Comparison of ENCODE assay signal across 8 cellular contexts in the genomic region with DNA sequence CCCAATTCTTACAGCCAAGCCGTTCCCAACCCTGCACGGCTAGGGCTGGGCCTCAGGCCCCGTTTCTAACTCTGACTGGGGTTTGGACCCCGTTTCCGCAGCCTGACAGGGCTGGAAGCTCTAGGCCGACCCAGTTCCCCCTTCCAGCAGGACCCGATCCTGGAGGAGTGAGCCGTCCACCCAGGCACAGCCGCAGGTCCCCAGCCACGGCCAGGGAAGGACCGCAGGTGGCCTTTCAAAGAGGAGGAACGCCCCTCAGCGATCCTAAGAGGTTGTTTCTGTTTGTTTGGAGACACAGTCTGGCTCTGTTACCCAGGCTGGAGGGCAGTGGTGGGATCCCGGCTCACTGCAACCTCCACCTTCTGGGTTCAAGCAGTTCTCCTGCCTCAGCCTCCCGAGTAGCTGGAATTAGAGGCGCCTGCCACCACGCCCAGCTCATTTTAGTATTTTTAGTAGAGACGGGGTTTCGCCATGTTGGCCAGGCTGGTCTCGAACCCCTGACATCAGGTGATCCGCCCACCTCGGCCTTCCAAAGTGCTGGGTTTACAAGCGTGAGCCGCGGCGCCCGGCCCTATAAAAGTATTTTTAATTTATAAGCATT. TPM values are rescaled to one million over a fixed set of nuclear protein-coding genes. Genes with fewer than 3 reads are reported as not detected.
DNase-seq lines count a peak whose midpoint lies in the region; ATAC-seq, FAIRE-seq and TF ChIP-seq lines count a peak whose summit lies in the region.

No MANE protein-coding gene starts in this region.

- H4K20me1 ChIP-seq in HepG2 (ENCODE audit: insufficient read depth, low read length) = peaks cover 22% of the 10 kb centered on the region; the same call in 1 of the 2 replicates

- H3K36me3 Mint-ChIP-seq in activated CD4-positive, alpha-beta T cell treated with anti-CD3 and anti-CD28 coated beads, Interleukin-2, amount 10 ng/mL, durations not matched to agents 7 days and 5 days (ENCODE audit: low read depth) = peaks cover 26% of the 10 kb centered on the region
- H3K36me3 Mint-ChIP-seq in activated CD8-positive, alpha-beta T cell treated with anti-CD3 and anti-CD28 coated beads, Interleukin-2, amount 10 ng/mL, durations not matched to agents 7 days and 5 days (ENCODE audit: low read depth) = peaks cover 20% of the 10 kb centered on the region

- no peak overlapping the region for H3K4me2 ChIP-seq in HepG2 (ENCODE audit: low read depth, low read length)

- H3K4me3 ChIP-seq in HepG2 (replicated peaks in 1 of 3; ENCODE audit: insufficient read depth in 1 of 3, low read depth in 2 of 3, low read length in 3 of 3) (no peak overlapping the region), thoracic aorta (peak overlapping the region; percentile 69)

- DNase-seq in activated CD4-positive, alpha-beta T cell treated with anti-CD3 and anti-CD28 coated beads, Interleukin-2, amount 10 ng/mL, durations not matched to agents 7 days and 5 days = no peak
- DNase-seq in activated CD4-positive, alpha-beta T cell treated with anti-CD3 and anti-CD28 coated beads, Interleukin-2, amount 50 U/mL, for 1 hour = no peak
- peak; percentile 26 for DNase-seq in activated CD8-positive, alpha-beta T cell treated with anti-CD3 and anti-CD28 coated beads, Interleukin-2, amount 10 ng/mL, durations not matched to agents 7 days and 5 days
- DNase-seq in HepG2 (ENCODE audit: low spot score) (no peak), thoracic aorta (ENCODE audit: low spot score) (no peak), NCI-H82 treated with DMSO at 0.1 percent for 48 hours (lab: John Stamatoyannopoulos, UW; ENCODE audit: unreplicated experiment) (no peak), NCI-H82 (lab: John Stamatoyannopoulos, UW) (no peak)

- no peaks in the 10 kb centered on the region for H3K9me3 Mint-ChIP-seq in activated CD4-positive, alpha-beta T cell treated with anti-CD3 and anti-CD28 coated beads, Interleukin-2, amount 10 ng/mL, durations not matched to agents 7 days and 5 days
- no peaks in the 10 kb centered on the region for H3K9me3 Mint-ChIP-seq in activated CD8-positive, alpha-beta T cell treated with anti-CD3 and anti-CD28 coated beads, Interleukin-2, amount 10 ng/mL, durations not matched to agents 7 days and 5 days (ENCODE audit: insufficient read depth)

- no TSS peak for BruUV-seq in HepG2 (replicated peaks; lab: Mats Ljungman, UMichigan)

- TF ChIP-seq EP300 in HepG2 (IDR thresholded peaks at IDR 0.05; ENCODE audit: low read depth in 2 of 2, low read length in 2 of 2) = no peak
- TF ChIP-seq EP300 in HepG2 (CRISPR knock-in tag; IDR thresholded peaks at IDR 0.05; ENCODE audit: borderline replicate concordance) = no peak

- intact Hi-C loops in HepG2 (cut with micrococcal nuclease; ENCODE audit: unreplicated experiment) = loop anchor here (5.0 to 10.0 kb wide), 2 partner anchors 61 to 77 kb away; a partner anchor contains a TSS

- H2AFZ ChIP-seq in HepG2 (ENCODE audit: low read length) = no peak overlapping the region

- POLR2A ChIA-PET in activated CD4-positive, alpha-beta T cell treated with anti-CD3 and anti-CD28 coated beads, Interleukin-2, amount 10 ng/mL, durations not matched to agents 7 days and 5 days (lab: Charles Lee) = interaction anchor here (0.5 kb wide), 1 partner anchor 529 kb away, joined by 3 read pairs; no protein-coding TSS in a partner anchor
- POLR2A ChIA-PET in activated CD8-positive, alpha-beta T cell treated with anti-CD3 and anti-CD28 coated beads, Interleukin-2, amount 10 ng/mL, durations not matched to agents 7 days and 5 days (lab: Charles Lee) = interaction anchor here (0.6 to 2.3 kb wide), 10 partner anchors 8 to 103 kb away, joined by 3 to 11 read pairs (median 4); a partner anchor contains a TSS
- POLR2A ChIA-PET in HepG2 (lab: Yijun Ruan, JAX) = interaction anchor here (1.1 to 1.3 kb wide), 3 partner anchors 26 to 117 kb away, joined by 3 to 6 read pairs (median 3); no protein-coding TSS in a partner anchor

- peaks cover 36% of the 10 kb centered on the region for H3K4me1 Mint-ChIP-seq in activated CD4-positive, alpha-beta T cell treated with anti-CD3 and anti-CD28 coated beads, Interleukin-2, amount 10 ng/mL, durations not matched to agents 7 days and 5 days
- peaks cover 30% of the 10 kb centered on the region for H3K4me1 Mint-ChIP-seq in activated CD8-positive, alpha-beta T cell treated with anti-CD3 and anti-CD28 coated beads, Interleukin-2, amount 10 ng/mL, durations not matched to agents 7 days and 5 days (ENCODE audit: low read depth)

- no peaks in the 10 kb centered on the region for H3K27me3 Mint-ChIP-seq in activated CD4-positive, alpha-beta T cell treated with anti-CD3 and anti-CD28 coated beads, Interleukin-2, amount 10 ng/mL, durations not matched to agents 7 days and 5 days
- no peaks in the 10 kb centered on the region for H3K27me3 Mint-ChIP-seq in activated CD8-positive, alpha-beta T cell treated with anti-CD3 and anti-CD28 coated beads, Interleukin-2, amount 10 ng/mL, durations not matched to agents 7 days and 5 days (ENCODE audit: low read depth)

- no peak overlapping the region for H3K9ac ChIP-seq in HepG2 (ENCODE audit: insufficient read depth, low read depth, low read length)

- no peak for ATAC-seq in activated CD8-positive, alpha-beta T cell treated with anti-CD3 and anti-CD28 coated beads, Interleukin-2, amount 10 ng/mL, durations not matched to agents 7 days and 5 days
- no peak for ATAC-seq in HepG2
- no peak for ATAC-seq in thoracic aorta (ENCODE audit: insufficient number of reproducible peaks, low FRiP score, low read depth)
- ATAC-seq in HG03520 (IDR thresholded peaks at IDR 0.05; ENCODE audit: unreplicated experiment) = no peak

- TF ChIP-seq CTCF in HepG2 (CRISPR knock-in tag; IDR thresholded peaks at IDR 0.05) (no peak), thoracic aorta (IDR thresholded peaks at IDR 0.05) (no peak)

- no peak for TF ChIP-seq POLR2A in HepG2 (IDR thresholded peaks at IDR 0.05; ENCODE audit: insufficient read depth in 1 of 2, low read depth in 2 of 2, low read length in 2 of 2)

- H3K9me3 ChIP-seq in HepG2 (ENCODE audit: low read length) (no peaks in the 10 kb centered on the region), thoracic aorta (no peaks in the 10 kb centered on the region)

- H3K36me3 ChIP-seq in HepG2 (replicated peaks in 1 of 2; ENCODE audit: control insufficient read depth in 1 of 2, insufficient read depth in 2 of 2, low read length in 2 of 2) (peaks cover 6 to 24% of the 10 kb centered on the region in 2 experiments), thoracic aorta (peaks cover 20% of the 10 kb centered on the region)

- H3K27me3 ChIP-seq in HepG2 (ENCODE audit: control insufficient read depth in 1 of 2, insufficient read depth in 2 of 2, low read length in 2 of 2) (no peaks in the 10 kb centered on the region), thoracic aorta (replicated peaks; ENCODE audit: insufficient read depth) (no peaks in the 10 kb centered on the region)

- peak overlapping the region; percentile 19 for H3K4me3 Mint-ChIP-seq in activated CD4-positive, alpha-beta T cell treated with anti-CD3 and anti-CD28 coated beads, Interleukin-2, amount 10 ng/mL, durations not matched to agents 7 days and 5 days
- peak overlapping the region; percentile 5 for H3K4me3 Mint-ChIP-seq in activated CD8-positive, alpha-beta T cell treated with anti-CD3 and anti-CD28 coated beads, Interleukin-2, amount 10 ng/mL, durations not matched to agents 7 days and 5 days

- H3K4me1 ChIP-seq in HepG2 (ENCODE audit: insufficient read depth, low read length) (peaks cover 38% of the 10 kb centered on the region), thoracic aorta (ENCODE audit: control insufficient read depth in 1 of 2, low read depth in 2 of 2) (peaks cover 9 to 43% of the 10 kb centered on the region in 2 donors)

- no peak for FAIRE-seq in HepG2 (lab: Jason Lieb, UNC)

- peak overlapping the region; percentile 77 for H3K27ac Mint-ChIP-seq in activated CD4-positive, alpha-beta T cell treated with anti-CD3 and anti-CD28 coated beads, Interleukin-2, amount 10 ng/mL, durations not matched to agents 7 days and 5 days
- no peak overlapping the region for H3K27ac Mint-ChIP-seq in activated CD8-positive, alpha-beta T cell treated with anti-CD3 and anti-CD28 coated beads, Interleukin-2, amount 10 ng/mL, durations not matched to agents 7 days and 5 days

- in situ Hi-C loops in HepG2 (cut with HindIII; ENCODE audit: extremely low pct_ligation_motif_present, low pct_unique_long_range_greater_than_20kb) = no loop called here

- CTCF ChIA-PET in activated CD4-positive, alpha-beta T cell treated with anti-CD3 and anti-CD28 coated beads, Interleukin-2, amount 10 ng/mL, durations not matched to agents 7 days and 5 days (lab: Charles Lee) = interaction anchor here (0.6 to 1.9 kb wide), 4 partner anchors 62 to 207 kb away, joined by 3 to 7 read pairs (median 4); no protein-coding TSS in a partner anchor
- CTCF ChIA-PET in activated CD8-positive, alpha-beta T cell treated with anti-CD3 and anti-CD28 coated beads, Interleukin-2, amount 10 ng/mL, durations not matched to agents 7 days and 5 days (lab: Charles Lee) = interaction anchor here (0.6 to 1.9 kb wide), 4 partner anchors 58 to 271 kb away, joined by 3 to 8 read pairs (median 4); no protein-coding TSS in a partner anchor
- CTCF ChIA-PET in HepG2 (lab: Yijun Ruan, JAX; ENCODE audit: low intra/inter-chr PET ratio, low total read pairs) = no interaction called here

- H3K27ac ChIP-seq in HepG2 (ENCODE audit: extremely low read length, insufficient read depth, low read length) (peak overlapping the region; percentile 61), thoracic aorta (peak overlapping the region; percentile 70)

- 98% methylated on average over 20 of the region's 27 CpGs for WGBS in HepG2 (ENCODE audit: low lambda C conversion rate)

- peaks cover 28% of the 10 kb centered on the region for H3K79me2 ChIP-seq in HepG2 (ENCODE audit: insufficient read depth, low read length)

- TF ChIP-seq RAD21 in HepG2 (CRISPR knock-in tag; IDR thresholded peaks at IDR 0.05) = no peak

RNA-seq across cellular contexts. Expression of a gene that starts 0.8 kb away (rescaled TPM):
- total RNA-seq in activated CD4-positive, alpha-beta T cell treated with anti-CD3 and anti-CD28 coated beads, Interleukin-2, amount 10 ng/mL, durations not matched to agents 7 days and 5 days = 10 to 100 TPM; 32.1 to 36.3 TPM
- total RNA-seq in activated CD8-positive, alpha-beta T cell treated with anti-CD3 and anti-CD28 coated beads, Interleukin-2, amount 10 ng/mL, durations not matched to agents 7 days and 5 days = 10 to 100 TPM; 32.2 to 38.3 TPM
- 28.2 and 31.6 TPM in 2 replicates for total RNA-seq in HepG2 (2016; rRNA removed; fragmentation: Illumina TruSeq; extraction: Trizol)
- 7.8 and 8.0 TPM in 2 replicates for total RNA-seq in HepG2 (2016; cell fraction: cytosol; rRNA removed; fragmentation: Illumina TruSeq; extraction: Trizol; ENCODE audit: low read depth)
- 27.8 and 31.5 TPM in 2 replicates for total RNA-seq in HepG2 (2016; cell fraction: insoluble cytoplasmic fraction; rRNA removed; fragmentation: Illumina TruSeq; extraction: Trizol)
- total RNA-seq in HepG2 (2016; cell fraction: membrane; rRNA removed; fragmentation: Illumina TruSeq; extraction: Trizol) = 18.9 and 22.1 TPM in 2 replicates
- total RNA-seq in HepG2 (2016; cell fraction: nucleus; rRNA removed; fragmentation: Illumina TruSeq; extraction: Trizol) = 26.6 and 28.2 TPM in 2 replicates
- polyA plus RNA-seq in HepG2 (2011; rRNA removed) = 35.2 and 44.4 TPM in 2 replicates
- polyA plus RNA-seq in HepG2 (2011; cell fraction: cytosol; rRNA removed) = 32.6 and 49.3 TPM in 2 replicates
- polyA plus RNA-seq in HepG2 (2011; cell fraction: nucleus; rRNA removed) = 186 and 201 TPM in 2 replicates
- polyA plus RNA-seq in HepG2 (2012) = 33.0 and 39.4 TPM in 2 replicates
- 13.8 and 16.4 TPM in 2 replicates for polyA plus RNA-seq in HepG2 (2016; cell fraction: cytosol; fragmentation: Illumina TruSeq; extraction: Trizol; ENCODE audit: low read depth)
- 49.1 and 51.2 TPM in 2 replicates for polyA plus RNA-seq in HepG2 (2016; cell fraction: insoluble cytoplasmic fraction; fragmentation: Illumina TruSeq; extraction: Trizol; ENCODE audit: low read depth)
- polyA plus RNA-seq in HepG2 (2016; cell fraction: membrane; fragmentation: Illumina TruSeq; extraction: Trizol; ENCODE audit: low read depth) = 21.9 and 26.3 TPM in 2 replicates
- polyA plus RNA-seq in HepG2 (2016; cell fraction: nucleus; fragmentation: Illumina TruSeq; extraction: Trizol; ENCODE audit: insufficient read depth, low read depth) = 111 and 112 TPM in 2 replicates
- 16.3 and 17.4 TPM in 2 replicates for polyA minus RNA-seq in HepG2 (2011; rRNA and poly(A)+ RNA removed; ENCODE audit: low replicate concordance)
- polyA minus RNA-seq in HepG2 (2011; cell fraction: cytosol; rRNA and poly(A)+ RNA removed) = 9.7 and 12.6 TPM in 2 replicates
- polyA minus RNA-seq in HepG2 (2011; cell fraction: nucleus; rRNA and poly(A)+ RNA removed) = 19.2 and 26.4 TPM in 2 replicates
- total RNA-seq in thoracic aorta = 10 to 100 TPM; 26.9 to 28.4 TPM

RNA-seq across cellular contexts. Expression of a gene that starts 43.3 kb away (rescaled TPM):
- total RNA-seq in activated CD4-positive, alpha-beta T cell treated with anti-CD3 and anti-CD28 coated beads, Interleukin-2, amount 10 ng/mL, durations not matched to agents 7 days and 5 days = 10 to 100 TPM; 76.8 to 78.5 TPM
- total RNA-seq in activated CD8-positive, alpha-beta T cell treated with anti-CD3 and anti-CD28 coated beads, Interleukin-2, amount 10 ng/mL, durations not matched to agents 7 days and 5 days = 10 to 100 TPM; 38.4 to 39.7 TPM
- total RNA-seq in HepG2 (2016; rRNA removed; fragmentation: Illumina TruSeq; extraction: Trizol) (23.2 and 47.0 TPM in 2 replicates), thoracic aorta (100 to 1,000 TPM; 205 to 319 TPM)
- 20.5 and 20.8 TPM in 2 replicates for total RNA-seq in HepG2 (2016; cell fraction: cytosol; rRNA removed; fragmentation: Illumina TruSeq; extraction: Trizol; ENCODE audit: low read depth)
- total RNA-seq in HepG2 (2016; cell fraction: insoluble cytoplasmic fraction; rRNA removed; fragmentation: Illumina TruSeq; extraction: Trizol) = 23.7 and 48.5 TPM in 2 replicates
- total RNA-seq in HepG2 (2016; cell fraction: membrane; rRNA removed; fragmentation: Illumina TruSeq; extraction: Trizol) = 17.9 and 19.0 TPM in 2 replicates
- 73.3 and 80.7 TPM in 2 replicates for total RNA-seq in HepG2 (2016; cell fraction: nucleus; rRNA removed; fragmentation: Illumina TruSeq; extraction: Trizol)
- 126 and 140 TPM in 2 replicates for polyA plus RNA-seq in HepG2 (2011; rRNA removed)
- 172 and 209 TPM in 2 replicates for polyA plus RNA-seq in HepG2 (2011; cell fraction: cytosol; rRNA removed)
- polyA plus RNA-seq in HepG2 (2011; cell fraction: nucleus; rRNA removed) = 652 and 741 TPM in 2 replicates
- 71.5 and 75.9 TPM in 2 replicates for polyA plus RNA-seq in HepG2 (2012)
- 8.3 and 11.8 TPM in 2 replicates for polyA plus RNA-seq in HepG2 (2016; cell fraction: cytosol; fragmentation: Illumina TruSeq; extraction: Trizol; ENCODE audit: low read depth)
- 18.4 and 20.2 TPM in 2 replicates for polyA plus RNA-seq in HepG2 (2016; cell fraction: insoluble cytoplasmic fraction; fragmentation: Illumina TruSeq; extraction: Trizol; ENCODE audit: low read depth)
- 7.5 and 9.3 TPM in 2 replicates for polyA plus RNA-seq in HepG2 (2016; cell fraction: membrane; fragmentation: Illumina TruSeq; extraction: Trizol; ENCODE audit: low read depth)
- 160 and 177 TPM in 2 replicates for polyA plus RNA-seq in HepG2 (2016; cell fraction: nucleus; fragmentation: Illumina TruSeq; extraction: Trizol; ENCODE audit: insufficient read depth, low read depth)
- polyA minus RNA-seq in HepG2 (2011; rRNA and poly(A)+ RNA removed; ENCODE audit: low replicate concordance) = 212 and 267 TPM in 2 replicates
- 55.5 and 58.0 TPM in 2 replicates for polyA minus RNA-seq in HepG2 (2011; cell fraction: cytosol; rRNA and poly(A)+ RNA removed)
- polyA minus RNA-seq in HepG2 (2011; cell fraction: nucleus; rRNA and poly(A)+ RNA removed) = 208 and 210 TPM in 2 replicates
